7 cellular contexts compared by ENCODE assay signal in the genomic region with DNA sequence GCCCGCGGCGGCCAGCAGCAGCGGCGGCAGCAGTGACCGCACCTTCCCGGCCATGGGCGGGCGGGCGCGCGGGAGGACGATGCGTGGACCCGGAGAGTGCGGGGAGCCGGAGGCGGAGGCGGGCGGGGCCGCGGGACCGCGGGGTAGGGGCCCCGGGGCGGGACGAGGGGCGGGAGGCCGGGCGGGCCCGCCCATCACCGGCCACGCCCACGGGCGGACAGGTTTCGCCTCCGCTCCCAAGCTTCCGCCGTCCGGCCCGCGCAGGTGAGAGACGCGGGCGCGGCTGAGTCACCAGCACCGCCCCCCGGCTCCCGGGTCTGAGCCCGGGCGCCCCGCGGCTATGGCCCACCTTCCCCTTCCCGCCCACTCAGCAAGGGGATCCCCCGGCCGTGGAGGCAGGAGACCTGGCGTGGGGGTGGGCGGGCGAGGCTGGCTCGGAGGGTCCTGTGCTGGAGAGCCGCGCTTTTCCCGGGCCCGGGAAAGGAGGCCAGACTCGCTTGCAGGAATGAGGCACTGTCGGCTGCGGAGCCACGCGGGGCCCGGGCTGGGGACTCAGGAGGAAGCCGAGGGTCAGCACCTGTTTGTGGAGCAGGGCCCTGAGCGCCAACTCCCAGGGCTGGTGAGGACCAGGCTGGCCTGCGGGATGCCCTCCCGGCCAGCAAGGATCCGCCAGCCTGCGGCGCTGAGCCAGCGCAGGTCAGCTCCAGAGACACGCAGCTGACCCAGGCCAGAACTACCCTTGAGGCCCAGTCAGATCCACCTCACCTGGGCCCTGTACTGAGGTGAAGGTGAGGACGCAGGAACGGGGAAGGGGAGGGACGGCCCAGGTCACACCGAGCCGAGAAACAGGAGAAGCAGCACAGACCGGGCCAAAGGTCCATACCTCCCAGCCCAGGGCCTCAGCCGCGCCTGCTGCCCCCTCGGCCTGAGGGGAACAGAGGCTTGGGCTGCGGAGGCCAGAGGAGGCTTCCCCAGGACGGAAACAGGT. TPM values are rescaled to one million over a fixed set of nuclear protein-coding genes. Genes with fewer than 3 reads are reported as not detected.
DNase-seq lines count a peak whose midpoint lies in the region; ATAC-seq and TF ChIP-seq lines count a peak whose summit lies in the region.

A gene (minus strand): TSS at position 118 of the 988 bp plus-strand sequence. CDS start 64 bp downstream, at position 54.

- no peak within 1 kb of the TSS for H3K4me3 Mint-ChIP-seq in T-helper 2 cell treated with Interferon-gamma antibody and Interleukin-4, amounts not matched to agents 5 μg/mL and 100 μg/mL, for 36 hours

- POLR2A ChIA-PET in IMR-90 (lab: Charles Lee; ENCODE audit: unreplicated experiment): no interaction called here

- H3K27me3 Mint-ChIP-seq in T-helper 2 cell treated with Interferon-gamma antibody and Interleukin-4, amounts not matched to agents 5 μg/mL and 100 μg/mL, for 36 hours (ENCODE audit: low read depth): peaks cover 23% of the 10 kb centered on the region

- dilution Hi-C loops in IMR-90 (cut with HindIII; ENCODE audit: low sequenced_read_pairs, unreplicated experiment): no loop called here

- H3K4me3 ChIP-seq in IMR-90 (ENCODE audit: insufficient read depth, low read depth, low read length) (no peak within 1 kb of the TSS), esophagus muscularis mucosa (peak within 1 kb of the TSS; percentile 38 to 60 (median 48))

- no peak within 1 kb of the TSS for H3K56ac ChIP-seq in IMR-90 (ENCODE audit: extremely low read depth, insufficient read depth, low read length)

- H3K18ac ChIP-seq in IMR-90 (ENCODE audit: low read depth, low read length): no peak within 1 kb of the TSS

- TF ChIP-seq POLR2A in IMR-90 (IDR thresholded peaks at IDR 0.05; ENCODE audit: low read depth, low read length): no peak
- no peak for TF ChIP-seq POLR2A in esophagus muscularis mucosa (IDR thresholded peaks at IDR 0.05; ENCODE audit: low read depth)

- TF ChIP-seq CTCF in IMR-90 (conservative IDR thresholded peaks at IDR 0.05; ENCODE audit: low read depth, low read length) (no peak), esophagus muscularis mucosa (IDR thresholded peaks at IDR 0.05) (no peak)

- H3K9me3 Mint-ChIP-seq in T-helper 2 cell treated with Interferon-gamma antibody and Interleukin-4, amounts not matched to agents 5 μg/mL and 100 μg/mL, for 36 hours: no peaks in the 10 kb centered on the region

- H2AFZ ChIP-seq in IMR-90 (replicated peaks; ENCODE audit: low read length, poor library complexity): peak within 1 kb of the TSS; percentile 67

- 38% methylated on average over 40 of the region's 90 CpGs; no CpG with 5 or more reads in 1 of the 2 experiments for WGBS in IMR-90 (ENCODE audit: extremely low coverage in 2 of 2, insufficient read length in 1 of 2), 2 experiments
- 68% methylated on average over 21 of the region's 90 CpGs for WGBS in esophagus muscularis mucosa

- no peak within 1 kb of the TSS for H2BK5ac ChIP-seq in IMR-90 (ENCODE audit: low read depth, low read length, poor library complexity, severe bottlenecking)

- BruUV-seq in IMR-90 (replicated peaks; lab: Mats Ljungman, UMichigan): no TSS peak

- no peak within 1 kb of the TSS for H4K5ac ChIP-seq in IMR-90 (ENCODE audit: low read depth, low read length)

- H3K4ac ChIP-seq in IMR-90 (ENCODE audit: low read depth, low read length): no peak within 1 kb of the TSS

- no peak within 1 kb of the TSS for H3K4me2 ChIP-seq in IMR-90 (ENCODE audit: low read depth, low read length)

- ATAC-seq in IMR-90 (ENCODE audit: low read depth): no peak
- ATAC-seq in sciatic nerve: no peak
- ATAC-seq in HG03469 (IDR thresholded peaks at IDR 0.05; ENCODE audit: unreplicated experiment): no peak
- no peak for ATAC-seq in HG02610 (IDR thresholded peaks at IDR 0.05; ENCODE audit: unreplicated experiment)

- no peak for TF ChIP-seq EP300 in esophagus muscularis mucosa (IDR thresholded peaks at IDR 0.05)

- intact Hi-C loops in IMR-90 (cut with micrococcal nuclease): no loop called here
- intact Hi-C loops in esophagus muscularis mucosa (cut with DNase I): no loop called here
- intact Hi-C loops in sciatic nerve (cut with DNase I): no loop called here

- H4K20me1 ChIP-seq in IMR-90 (ENCODE audit: insufficient read depth, low read length): no peaks in the 10 kb centered on the region; the same call in 1 of the 2 replicates

- H3K27me3 ChIP-seq in IMR-90 (ENCODE audit: control insufficient read depth, insufficient read depth, low read length): peaks cover 68% of the 10 kb centered on the region
- H3K27me3 ChIP-seq in esophagus muscularis mucosa: peaks cover 7 to 52% (median 28%) of the 10 kb centered on the region in 4 donors

- no peak within 1 kb of the TSS for H3K14ac ChIP-seq in IMR-90 (replicated peaks; ENCODE audit: low read depth, low read length)

- in situ Hi-C loops in IMR-90 (cut with MboI; ENCODE audit: low sequenced_read_pairs): no loop called here

- H3K79me1 ChIP-seq in IMR-90 (ENCODE audit: low read depth in 1 of 2, low read length in 2 of 2): no peaks in the 10 kb centered on the region

- CTCF ChIA-PET in IMR-90 (lab: Yijun Ruan, JAX): interaction anchor here (1.4 kb wide), 1 partner anchor 8 kb away, joined by 6 read pairs; a partner anchor contains a TSS

- no peak within 1 kb of the TSS for H3K23ac ChIP-seq in IMR-90 (ENCODE audit: low read depth, low read length)

- H3K4me1 ChIP-seq in IMR-90 (ENCODE audit: control insufficient read depth, insufficient read depth, low read length) (peaks cover 3% of the 10 kb centered on the region; the same call in 1 of the 2 replicates), esophagus muscularis mucosa (peaks cover 31 to 63% (median 61%) of the 10 kb centered on the region in 4 donors)

- H3K27ac Mint-ChIP-seq in T-helper 2 cell treated with Interferon-gamma antibody and Interleukin-4, amounts not matched to agents 5 μg/mL and 100 μg/mL, for 36 hours: no peak within 1 kb of the TSS

- no peak within 1 kb of the TSS for H2BK20ac ChIP-seq in IMR-90 (ENCODE audit: low read depth, low read length)

- no peak within 1 kb of the TSS for H2AK5ac ChIP-seq in IMR-90 (ENCODE audit: low read depth, low read length)

- no peaks in the 10 kb centered on the region for H3K36me3 Mint-ChIP-seq in T-helper 2 cell treated with Interferon-gamma antibody and Interleukin-4, amounts not matched to agents 5 μg/mL and 100 μg/mL, for 36 hours (ENCODE audit: low read depth)

- DNase-seq in IMR-90 (no peak), esophagus muscularis mucosa (ENCODE audit: extremely low spot score) (no peak), sciatic nerve (ENCODE audit: low spot score) (no peak), NOMO-1 treated with DMSO at 0.1 percent for 48 hours (lab: John Stamatoyannopoulos, UW; ENCODE audit: unreplicated experiment) (no peak)
- DNase-seq in T-helper 2 cell treated with Interferon-gamma antibody and Interleukin-4, amounts not matched to agents 5 μg/mL and 100 μg/mL, for 36 hours (ENCODE audit: low spot score): peak; percentile 48

- no peak within 1 kb of the TSS for H2BK15ac ChIP-seq in IMR-90 (ENCODE audit: low read depth, low read length)

- H4K8ac ChIP-seq in IMR-90 (ENCODE audit: low read depth in 2 of 2, low read length in 2 of 2): no peak within 1 kb of the TSS

- H4K91ac ChIP-seq in IMR-90 (ENCODE audit: insufficient read depth, low read depth, low read length): no peak within 1 kb of the TSS

- H3K36me3 ChIP-seq in IMR-90 (ENCODE audit: control insufficient read depth, insufficient read depth, low read length) (no peaks in the 10 kb centered on the region), esophagus muscularis mucosa (no peaks in the 10 kb centered on the region)

- no peak within 1 kb of the TSS for H2AK9ac ChIP-seq in IMR-90 (replicated peaks; ENCODE audit: low read depth, low read length, poor library complexity)

- H3K9ac ChIP-seq in IMR-90 (ENCODE audit: low read depth, low read length): no peak within 1 kb of the TSS

- no peak within 1 kb of the TSS for H2BK120ac ChIP-seq in IMR-90 (ENCODE audit: low read depth, low read length)

- H3K9me1 ChIP-seq in IMR-90 (ENCODE audit: insufficient read depth, low read length): no peaks in the 10 kb centered on the region

- H3K27ac ChIP-seq in IMR-90 (ENCODE audit: insufficient read depth, low read length) (no peak within 1 kb of the TSS), esophagus muscularis mucosa (replicated peaks in 1 of 4) (peak within 1 kb of the TSS; percentile 59 to 73 (median 64))

- no peaks in the 10 kb centered on the region for H3K9me3 ChIP-seq in IMR-90 (ENCODE audit: control insufficient read depth, insufficient read depth, low read length)
- no peaks in the 10 kb centered on the region for H3K9me3 ChIP-seq in esophagus muscularis mucosa

- no peak for TF ChIP-seq RAD21 in IMR-90 (IDR thresholded peaks at IDR 0.05; ENCODE audit: low read length)

- H3K4me1 Mint-ChIP-seq in T-helper 2 cell treated with Interferon-gamma antibody and Interleukin-4, amounts not matched to agents 5 μg/mL and 100 μg/mL, for 36 hours (ENCODE audit: low read depth): no peaks in the 10 kb centered on the region

TF ChIP-seq in IMR-90, 13 proteins besides CTCF, POLR2A, EP300 and RAD21:
- no peak for TF ChIP-seq MAFK (IDR thresholded peaks at IDR 0.05; ENCODE audit: low read depth, low read length)
- no peak for TF ChIP-seq RCOR1 (IDR thresholded peaks at IDR 0.05; ENCODE audit: insufficient replicate concordance, low read length)
- no peak for TF ChIP-seq RFX5 (IDR thresholded peaks at IDR 0.05; ENCODE audit: low read depth, low read length)

RNA-seq across cellular contexts. Expression of the gene that starts here (rescaled TPM):
- total RNA-seq in IMR-90 (2012; rRNA removed) (not detected in 2 replicates), esophagus muscularis mucosa (1 to 10 TPM in 2 of 4 donors, under 1 TPM in 2; 0.42 to 1.2 (median 1.0) TPM), sciatic nerve (24.3 TPM)
- polyA plus RNA-seq in IMR-90 (2012; rRNA removed): not detected in 2 replicates
- not detected in 2 replicates for polyA plus RNA-seq in IMR-90 (2012; cell fraction: cytosol; rRNA removed)
- polyA plus RNA-seq in IMR-90 (2012; cell fraction: nucleus; rRNA removed; ENCODE audit: low replicate concordance): 0.09 TPM in 1 of 2 replicates, not detected in the other

Comparison
In these comparisons a context has a peak if more than half of its experiments do, and no peak if none do; other contexts are left out.
1. RNA of the gene that starts here (total RNA-seq): 24.3 TPM in sciatic nerve (single experiment); 0.42 to 1.2 TPM in esophagus muscularis mucosa and not detected in IMR-90; every median in the first group is over 10 times any median in the second.